8 cellular contexts compared by ENCODE assay signal in the genomic region with DNA sequence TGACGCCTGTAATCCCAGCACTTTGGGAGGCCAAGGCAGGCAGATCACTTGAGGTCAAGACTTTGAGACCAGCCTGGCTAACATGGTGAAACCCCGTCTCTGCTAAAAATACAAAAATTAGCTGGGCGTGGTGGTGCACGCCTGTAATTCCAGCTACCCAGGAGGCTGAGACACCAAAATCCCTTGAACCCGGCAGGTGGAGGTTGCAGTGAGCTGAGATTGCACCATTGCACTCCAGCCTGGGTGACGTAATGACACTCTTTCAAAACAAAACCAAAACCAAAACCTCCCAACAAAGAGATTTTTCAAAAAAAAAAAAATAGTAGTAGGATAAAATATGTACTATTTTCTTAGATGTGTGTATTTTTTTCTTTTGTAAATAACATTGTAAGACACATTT.
DNase-seq lines count a peak whose midpoint lies in the region; ATAC-seq and FAIRE-seq lines count a peak whose summit lies in the region.
"Not testable (repeated sequence)": the region's sequence is repeated elsewhere in the genome, so short reads cannot be mapped to it uniquely, and the experiment has no call there.

No MANE protein-coding gene starts in this region.

- not testable (repeated sequence) for DNase-seq in GM18507 (ENCODE audit: extremely low spot score, insufficient read length, low read depth)
- DNase-seq in SKM-1 (lab: John Stamatoyannopoulos, UW; ENCODE audit: unreplicated experiment) (peak; percentile 12), left lobe of liver (ENCODE audit: low spot score) (peak; percentile 49)
- peak; percentile 50 for DNase-seq in activated CD4-positive, alpha-beta T cell treated with anti-CD3 and anti-CD28 coated beads for 48 hours
- DNase-seq in activated T-cell treated with anti-CD3 and anti-CD28 coated beads, Interleukin-2, amount 50 U/mL, for 4 hours: peak; percentile 19
- peak; percentile 37 for DNase-seq in activated naive CD8-positive, alpha-beta T cell treated with anti-CD3 and anti-CD28 coated beads for 36 hours
- DNase-seq in stimulated activated CD4-positive, alpha-beta T cell treated with anti-CD3 and anti-CD28 coated beads, Interleukin-15, amount 100 ng/mL, for 24 hours: peak; percentile 45

- peak overlapping the region; percentile 94 for H3K27ac Mint-ChIP-seq in activated naive CD8-positive, alpha-beta T cell treated with anti-CD3 and anti-CD28 coated beads for 36 hours
- H3K27ac Mint-ChIP-seq in stimulated activated naive CD8-positive, alpha-beta T cell treated with anti-CD3 and anti-CD28 coated beads, Interleukin-15, Interleukin-2, amounts not matched to agents 100 ng/mL and 50 ng/mL, for 24 hours: peak overlapping the region; percentile 78

- FAIRE-seq in GM18507 (lab: Jason Lieb, UNC): peak; percentile 29

- H3K9me3 Mint-ChIP-seq in activated T-cell treated with anti-CD3 and anti-CD28 coated beads, Interleukin-2, amount 50 U/mL, for 4 hours; activated naive CD8-positive, alpha-beta T cell treated with anti-CD3 and anti-CD28 coated beads for 36 hours; stimulated activated naive CD8-positive, alpha-beta T cell treated with anti-CD3 and anti-CD28 coated beads, Interleukin-15, Interleukin-2, amounts not matched to agents 100 ng/mL and 50 ng/mL, for 24 hours: not testable (repeated sequence)

- peaks cover 50% of the 10 kb centered on the region for H3K4me1 Mint-ChIP-seq in activated T-cell treated with anti-CD3 and anti-CD28 coated beads, Interleukin-2, amount 50 U/mL, for 4 hours (ENCODE audit: low read depth)
- H3K4me1 Mint-ChIP-seq in activated naive CD8-positive, alpha-beta T cell treated with anti-CD3 and anti-CD28 coated beads for 36 hours: peaks cover 50% of the 10 kb centered on the region
- peaks cover 61% of the 10 kb centered on the region for H3K4me1 Mint-ChIP-seq in stimulated activated naive CD8-positive, alpha-beta T cell treated with anti-CD3 and anti-CD28 coated beads, Interleukin-15, Interleukin-2, amounts not matched to agents 100 ng/mL and 50 ng/mL, for 24 hours (ENCODE audit: low read depth)

- ATAC-seq in activated T-cell treated with anti-CD3 and anti-CD28 coated beads, Interleukin-2, amount 50 U/mL, for 4 hours: peak; percentile 46 to 51
- ATAC-seq in left lobe of liver: peak; percentile 63

- H3K36me3 Mint-ChIP-seq in activated T-cell treated with anti-CD3 and anti-CD28 coated beads, Interleukin-2, amount 50 U/mL, for 4 hours (ENCODE audit: insufficient read depth); activated naive CD8-positive, alpha-beta T cell treated with anti-CD3 and anti-CD28 coated beads for 36 hours; stimulated activated naive CD8-positive, alpha-beta T cell treated with anti-CD3 and anti-CD28 coated beads, Interleukin-15, Interleukin-2, amounts not matched to agents 100 ng/mL and 50 ng/mL, for 24 hours (ENCODE audit: low read depth): not testable (repeated sequence)

- H3K27me3 Mint-ChIP-seq in activated T-cell treated with anti-CD3 and anti-CD28 coated beads, Interleukin-2, amount 50 U/mL, for 4 hours (ENCODE audit: low read depth); activated naive CD8-positive, alpha-beta T cell treated with anti-CD3 and anti-CD28 coated beads for 36 hours; stimulated activated naive CD8-positive, alpha-beta T cell treated with anti-CD3 and anti-CD28 coated beads, Interleukin-15, Interleukin-2, amounts not matched to agents 100 ng/mL and 50 ng/mL, for 24 hours: not testable (repeated sequence)

- peak overlapping the region; percentile 67 for H3K4me3 Mint-ChIP-seq in activated T-cell treated with anti-CD3 and anti-CD28 coated beads, Interleukin-2, amount 50 U/mL, for 4 hours
- peak overlapping the region; percentile 62 for H3K4me3 Mint-ChIP-seq in activated naive CD8-positive, alpha-beta T cell treated with anti-CD3 and anti-CD28 coated beads for 36 hours
- peak overlapping the region; percentile 77 for H3K4me3 Mint-ChIP-seq in stimulated activated naive CD8-positive, alpha-beta T cell treated with anti-CD3 and anti-CD28 coated beads, Interleukin-15, Interleukin-2, amounts not matched to agents 100 ng/mL and 50 ng/mL, for 24 hours
